ENCODE assay signal across 23 cellular contexts in the genomic region with DNA sequence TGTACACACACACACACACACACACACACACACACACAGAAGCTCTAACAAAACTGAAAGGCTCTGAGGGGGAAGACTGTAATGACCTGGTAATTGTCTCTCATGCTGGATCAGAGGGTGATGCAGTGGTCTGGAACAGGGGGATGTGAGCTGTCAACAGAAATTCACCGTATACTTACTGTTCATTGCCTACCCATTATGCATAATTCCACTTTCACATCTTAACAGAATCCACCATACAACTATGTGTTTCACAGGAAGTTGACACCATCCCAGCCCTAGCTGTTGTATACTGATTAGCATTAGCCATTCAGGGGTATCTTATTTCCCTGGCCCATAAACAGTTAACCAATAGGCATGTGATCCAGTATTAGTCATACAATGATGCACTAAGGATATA.
DNase-seq lines count a peak whose midpoint lies in the region; ATAC-seq and TF ChIP-seq lines count a peak whose summit lies in the region.
"Had no signal": no experiment of that assay in that cellular context is flagged by ENCODE, and none has a peak within 500 bp of the region (broad histone marks: within the 10 kb centered on the region; RNA-seq: fewer than 3 reads in every experiment).

No MANE protein-coding gene starts in this region.

- H3K27me3 ChIP-seq in BLaER1 (no peaks in the 10 kb centered on the region), DOHH2 (ENCODE audit: control insufficient read depth, low read length) (no peaks in the 10 kb centered on the region)

- no peak overlapping the region for H3K4me3 Mint-ChIP-seq in stimulated activated naive B cell treated with anti-CD40 and anti-IgM and Interleukin-4, amounts not matched to agents 10 μg/mL and 1 μg/mL and 100 μg/mL, for 72 hours
- H3K4me3 Mint-ChIP-seq in HFFc6, result no peak overlapping the region
- H3K4me3 Mint-ChIP-seq: B cell; CD14-positive monocyte; CD4-positive, alpha-beta memory T cell; CD4-positive, CD25-positive, alpha-beta regulatory T cell; CD8-positive, alpha-beta memory T cell had no signal

- H3K9me3 ChIP-seq in BLaER1 (no peaks in the 10 kb centered on the region), DOHH2 (ENCODE audit: control insufficient read depth, insufficient read depth, low read length) (no peaks in the 10 kb centered on the region)

- ATAC-seq in stimulated activated naive B cell treated with anti-CD40 and anti-IgM and Interleukin-4, amounts not matched to agents 10 μg/mL and 1 μg/mL and 100 μg/mL, for 72 hours (replicated peaks), result peak; percentile 50 to 54

- H3K27me3 Mint-ChIP-seq in stimulated activated naive B cell treated with anti-CD40 and anti-IgM and Interleukin-4, amounts not matched to agents 10 μg/mL and 1 μg/mL and 100 μg/mL, for 72 hours, result no peaks in the 10 kb centered on the region
- H3K27me3 Mint-ChIP-seq in HFFc6 (ENCODE audit: insufficient read depth), result no peaks in the 10 kb centered on the region; the same call in 1 of the 2 replicates
- H3K27me3 Mint-ChIP-seq: B cell; CD4-positive, alpha-beta memory T cell; CD4-positive, CD25-positive, alpha-beta regulatory T cell; CD8-positive, alpha-beta memory T cell had no signal

- H3K27ac ChIP-seq in BLaER1 (no peak overlapping the region), DOHH2 (ENCODE audit: low read depth, low read length) (no peak overlapping the region)

- DNase-seq in NCI-H69 (lab: John Stamatoyannopoulos, UW) (peak; percentile 64), HFFc6 (no peak), AG08395 (ENCODE audit: low spot score) (no peak), mucosa of gallbladder (ENCODE audit: low spot score) (no peak)
- DNase-seq in stimulated activated naive B cell treated with anti-CD40 and anti-IgM and Interleukin-4, amounts not matched to agents 10 μg/mL and 1 μg/mL and 100 μg/mL, for 72 hours, result no peak
- DNase-seq: 8988T; ACHN; AML-193; C1 segment of cervical spinal cord; CD4-positive, alpha-beta memory T cell; CD4-positive, CD25-positive, alpha-beta regulatory T cell; CD8-positive, alpha-beta memory T cell; COR-L47; DMS 273 treated with DMSO at 0.1 percent for 48 hours; DMS153; DMS53; DMS79; DND-41; GF-D8 had no signal

- no peaks in the 10 kb centered on the region for H3K36me3 Mint-ChIP-seq in stimulated activated naive B cell treated with anti-CD40 and anti-IgM and Interleukin-4, amounts not matched to agents 10 μg/mL and 1 μg/mL and 100 μg/mL, for 72 hours
- no peaks in the 10 kb centered on the region for H3K36me3 Mint-ChIP-seq in HFFc6 (ENCODE audit: low read depth)
- H3K36me3 Mint-ChIP-seq: CD14-positive monocyte; CD4-positive, alpha-beta memory T cell; CD4-positive, CD25-positive, alpha-beta regulatory T cell; CD8-positive, alpha-beta memory T cell had no signal

- H4K20me1 ChIP-seq in BLaER1 (no peaks in the 10 kb centered on the region), DOHH2 (ENCODE audit: control insufficient read depth, insufficient read depth, low read depth, low read length) (no peaks in the 10 kb centered on the region)

- H3K27ac Mint-ChIP-seq in stimulated activated naive B cell treated with anti-CD40 and anti-IgM and Interleukin-4, amounts not matched to agents 10 μg/mL and 1 μg/mL and 100 μg/mL, for 72 hours, result no peak overlapping the region
- no peak overlapping the region for H3K27ac Mint-ChIP-seq in HFFc6
- H3K27ac Mint-ChIP-seq: B cell; CD14-positive monocyte; CD4-positive, alpha-beta memory T cell; CD4-positive, CD25-positive, alpha-beta regulatory T cell; CD8-positive, alpha-beta memory T cell had no signal

- no peak overlapping the region for H3K9ac ChIP-seq in BLaER1

- H3K4me1 Mint-ChIP-seq in stimulated activated naive B cell treated with anti-CD40 and anti-IgM and Interleukin-4, amounts not matched to agents 10 μg/mL and 1 μg/mL and 100 μg/mL, for 72 hours, result peaks cover 9 to 24% of the 10 kb centered on the region in 2 donors
- no peaks in the 10 kb centered on the region for H3K4me1 Mint-ChIP-seq in HFFc6 (ENCODE audit: low read depth)
- H3K4me1 Mint-ChIP-seq: CD14-positive monocyte; CD4-positive, alpha-beta memory T cell; CD4-positive, CD25-positive, alpha-beta regulatory T cell; CD8-positive, alpha-beta memory T cell had no signal

- H3K79me2 ChIP-seq in DOHH2 (ENCODE audit: control insufficient read depth, low read length), result no peaks in the 10 kb centered on the region

- H3K4me2 ChIP-seq in BLaER1 (peak overlapping the region; percentile 32; the same call in 1 of the 2 replicates), DOHH2 (ENCODE audit: low read length) (peak overlapping the region; percentile 66)

- H3K9me3 Mint-ChIP-seq in stimulated activated naive B cell treated with anti-CD40 and anti-IgM and Interleukin-4, amounts not matched to agents 10 μg/mL and 1 μg/mL and 100 μg/mL, for 72 hours, result no peaks in the 10 kb centered on the region
- H3K9me3 Mint-ChIP-seq in HFFc6, result peaks cover 12% of the 10 kb centered on the region; the same call in 1 of the 2 replicates

- H3K4me1 ChIP-seq in BLaER1 (peaks cover 35% of the 10 kb centered on the region), DOHH2 (ENCODE audit: control insufficient read depth, low read length) (peaks cover 56% of the 10 kb centered on the region)

- H3K4me3 ChIP-seq in BLaER1, result no peak overlapping the region
- no peak overlapping the region; the same call in 1 of the 2 replicates for H3K4me3 ChIP-seq in DOHH2 (ENCODE audit: low read length)

- no peaks in the 10 kb centered on the region for H3K9me2 ChIP-seq in DOHH2 (replicated peaks; ENCODE audit: control insufficient read depth, low read length)

- H3F3A ChIP-seq in DOHH2 (ENCODE audit: control insufficient read depth, insufficient read depth), result peaks cover 8% of the 10 kb centered on the region

- no peak for TF ChIP-seq CTCF in DOHH2 (IDR thresholded peaks at IDR 0.05; ENCODE audit: low read depth, low read length, poor library complexity, severe bottlenecking)
- TF ChIP-seq CTCF in HFFc6 (IDR thresholded peaks at IDR 0.05), result no peak

- no peaks in the 10 kb centered on the region for H3K36me3 ChIP-seq in BLaER1
- H3K36me3 ChIP-seq in DOHH2 (ENCODE audit: control insufficient read depth, low read length), result no peaks in the 10 kb centered on the region
